18 cellular contexts compared by ENCODE assay signal in genomic region chr5:140133514-140134167, GRCh38. TPM values are rescaled to one million over a fixed set of nuclear protein-coding genes. Genes with fewer than 3 reads are reported as not detected.
A peak's percentile ranks its signal among the peaks of the same experiment; 100 is the strongest.
DNase-seq lines count a peak whose midpoint lies in the region; ATAC-seq and TF ChIP-seq lines count a peak whose summit lies in the region.
"Had no signal": no experiment of that assay in that cellular context is flagged by ENCODE, and none has a peak within 500 bp of the region (broad histone marks: within the 10 kb centered on the region; RNA-seq: fewer than 3 reads in every experiment).

No MANE protein-coding gene starts in this region.

- WGBS in psoas muscle, 3 donors: 79 to 93% (median 82%) methylated on average over 4 of the region's 4 CpGs

- H3K27ac Mint-ChIP-seq in natural killer cell (peak overlapping the region in 1 of 2 donors; percentile 6), immature natural killer cell (peak overlapping the region; percentile 14 to 80 (median 55))
- H3K27ac Mint-ChIP-seq in natural killer cell treated with Interleukin-12 subunit alpha and Interleukin-12 subunit beta and Interleukin-15 and Interleukin-18, amount 100 ng/mL, for 72 hours: peak overlapping the region in 1 of 2 donors; percentile 11
- H3K27ac Mint-ChIP-seq: CD4-positive, CD25-positive, alpha-beta regulatory T cell; IgD-negative memory B cell had no signal

- no peaks in the 10 kb centered on the region for H3K36me3 Mint-ChIP-seq in natural killer cell
- H3K36me3 Mint-ChIP-seq in natural killer cell treated with Interleukin-12 subunit alpha and Interleukin-12 subunit beta and Interleukin-15 and Interleukin-18, amount 100 ng/mL, for 72 hours: no peaks in the 10 kb centered on the region
- no peaks in the 10 kb centered on the region for H3K36me3 Mint-ChIP-seq in immature natural killer cell

- no peak overlapping the region for H3K27ac ChIP-seq in psoas muscle
- H3K27ac ChIP-seq: SK-N-MC had no signal

- TF ChIP-seq CTCF in natural killer cell (IDR thresholded peaks at IDR 0.05) (no peak), psoas muscle (IDR thresholded peaks at IDR 0.05) (no peak)

- H3K9me3 Mint-ChIP-seq in natural killer cell (no peaks in the 10 kb centered on the region), immature natural killer cell (no peaks in the 10 kb centered on the region)
- no peaks in the 10 kb centered on the region for H3K9me3 Mint-ChIP-seq in natural killer cell treated with Interleukin-12 subunit alpha and Interleukin-12 subunit beta and Interleukin-15 and Interleukin-18, amount 100 ng/mL, for 72 hours
- H3K9me3 Mint-ChIP-seq: CD4-positive, CD25-positive, alpha-beta regulatory T cell; IgD-negative memory B cell had no signal

- H3K27me3 ChIP-seq in psoas muscle (ENCODE audit: insufficient read depth in 3 of 3, low read length in 2 of 3): no peaks in the 10 kb centered on the region

- H3K4me1 ChIP-seq in psoas muscle: peaks cover 21% of the 10 kb centered on the region

- no peaks in the 10 kb centered on the region for H3K9me3 ChIP-seq in psoas muscle

- peak overlapping the region; percentile 66 for H3K4me3 Mint-ChIP-seq in natural killer cell
- H3K4me3 Mint-ChIP-seq in natural killer cell treated with Interleukin-12 subunit alpha and Interleukin-12 subunit beta and Interleukin-15 and Interleukin-18, amount 100 ng/mL, for 72 hours: no peak overlapping the region
- peak overlapping the region; percentile 16 to 67 (median 56) for H3K4me3 Mint-ChIP-seq in immature natural killer cell
- H3K4me3 Mint-ChIP-seq: CD4-positive, CD25-positive, alpha-beta regulatory T cell; IgD-negative memory B cell had no signal

- DNase-seq in natural killer cell (no peak), MV-4-11 (lab: John Stamatoyannopoulos, UW) (peak; percentile 78), immature natural killer cell (no peak), RKO (ENCODE audit: low spot score) (no peak), psoas muscle (no peak)
- DNase-seq in natural killer cell treated with Interleukin-12 subunit alpha and Interleukin-12 subunit beta and Interleukin-15 and Interleukin-18, amount 100 ng/mL, for 72 hours (ENCODE audit: low spot score): no peak
- DNase-seq: ACHN; CD4-positive, CD25-positive, alpha-beta regulatory T cell; COR-L47; DMS 273 treated with DMSO at 0.1 percent for 48 hours; HCEC 1CT; Kasumi-1; MM.1S; NCI-H1694 treated with DMSO at 0.1 percent for 48 hours; SHP77 had no signal

- H3K27me3 Mint-ChIP-seq in natural killer cell (ENCODE audit: low read depth in 2 of 2): no peaks in the 10 kb centered on the region
- no peaks in the 10 kb centered on the region for H3K27me3 Mint-ChIP-seq in natural killer cell treated with Interleukin-12 subunit alpha and Interleukin-12 subunit beta and Interleukin-15 and Interleukin-18, amount 100 ng/mL, for 72 hours
- H3K27me3 Mint-ChIP-seq in immature natural killer cell (ENCODE audit: low read depth in 3 of 3): peaks cover 0 to 1% (median 0%) of the 10 kb centered on the region in 3 donors
- H3K27me3 Mint-ChIP-seq: CD4-positive, CD25-positive, alpha-beta regulatory T cell; IgD-negative memory B cell had no signal

- ATAC-seq in natural killer cell (peak; percentile 68 to 83 (median 78)), HG02938 (IDR thresholded peaks at IDR 0.05; ENCODE audit: unreplicated experiment) (no peak), psoas muscle (no peak)
- ATAC-seq in natural killer cell treated with Interleukin-12 subunit alpha and Interleukin-12 subunit beta and Interleukin-15 and Interleukin-18, amount 100 ng/mL, for 72 hours: no peak

- H3K4me3 ChIP-seq in psoas muscle: no peak overlapping the region
- H3K4me3 ChIP-seq: SK-N-MC had no signal

- H3K36me3 ChIP-seq in psoas muscle (ENCODE audit: insufficient read depth in 1 of 2, low read depth in 1 of 2): no peaks in the 10 kb centered on the region

- H3K4me1 Mint-ChIP-seq in natural killer cell (peaks cover 37% of the 10 kb centered on the region in 2 donors), immature natural killer cell (peaks cover 49 to 51% of the 10 kb centered on the region in 2 donors)
- H3K4me1 Mint-ChIP-seq in natural killer cell treated with Interleukin-12 subunit alpha and Interleukin-12 subunit beta and Interleukin-15 and Interleukin-18, amount 100 ng/mL, for 72 hours (ENCODE audit: low read depth in 2 of 2): peaks cover 26 to 37% of the 10 kb centered on the region in 2 donors

- intact Hi-C loops in natural killer cell (cut with micrococcal nuclease): no loop called here
- intact Hi-C loops in psoas muscle (cut with DNase I): no loop called here

RNA-seq across cellular contexts. Expression of gene IGIP, which starts 7.9 kb away (rescaled TPM):
- total RNA-seq in natural killer cell (1 to 10 TPM; 2.2 to 4.0 (median 4.0) TPM), psoas muscle (10 to 100 TPM in 2 of 4 donors, 1 to 10 TPM in 2; 5.1 to 11.6 (median 9.3) TPM)
- total RNA-seq in natural killer cell treated with Interleukin-12 subunit alpha and Interleukin-12 subunit beta and Interleukin-15 and Interleukin-18, amount 100 ng/mL, for 72 hours: 1 to 10 TPM; 2.6 to 3.1 TPM
- polyA plus RNA-seq in immature natural killer cell (under 1 TPM in 1 of 3 donors, not detected in 2; 0.35 TPM), psoas muscle (1 to 10 TPM; 3.5 to 6.8 (median 3.6) TPM)

RNA-seq across cellular contexts. Expression of gene PURA, which starts 19.7 kb away (rescaled TPM):
- total RNA-seq in natural killer cell: 10 to 100 TPM in 1 of 3 donors, 1 to 10 TPM in 2; 8.1 to 12.0 (median 9.8) TPM
- 10 to 100 TPM; 11.1 to 14.0 TPM for total RNA-seq in natural killer cell treated with Interleukin-12 subunit alpha and Interleukin-12 subunit beta and Interleukin-15 and Interleukin-18, amount 100 ng/mL, for 72 hours
- polyA plus RNA-seq in immature natural killer cell: 1 to 10 TPM; 2.0 to 3.7 (median 3.4) TPM
- total RNA-seq in psoas muscle: 10 to 100 TPM; 11.8 to 20.4 (median 19.3) TPM
- polyA plus RNA-seq in psoas muscle: 1 to 10 TPM; 3.2 to 8.8 (median 3.4) TPM

RNA-seq across cellular contexts. Expression of gene CYSTM1, which starts 41.3 kb away (rescaled TPM):
- total RNA-seq in natural killer cell (1 to 10 TPM; 3.9 to 4.9 (median 4.2) TPM), psoas muscle (100 to 1,000 TPM; 193 to 408 (median 285) TPM)
- 10 to 100 TPM; 11.7 to 14.8 TPM for total RNA-seq in natural killer cell treated with Interleukin-12 subunit alpha and Interleukin-12 subunit beta and Interleukin-15 and Interleukin-18, amount 100 ng/mL, for 72 hours
- polyA plus RNA-seq in immature natural killer cell (10 to 100 TPM in 1 of 3 donors, 1 to 10 TPM in 2; 3.9 to 11.0 (median 7.1) TPM), psoas muscle (100 to 1,000 TPM; 217 to 601 (median 297) TPM)

Comparison
In these comparisons a context has a peak if more than half of its experiments do, and no peak if none do; other contexts are left out.
1. ATAC-seq: peak in natural killer cell (3 of 3); none in natural killer cell treated with Interleukin-12 subunit alpha and Interleukin-12 subunit beta and Interleukin-15 and Interleukin-18, amount 100 ng/mL, for 72 hours (0 of 2), HG02938 (single experiment) and psoas muscle (0 of 4).
2. RNA of gene CYSTM1, which starts 41.3 kb away (total RNA-seq): 193 to 408 TPM in psoas muscle; 11.7 to 14.8 TPM in natural killer cell treated with Interleukin-12 subunit alpha and Interleukin-12 subunit beta and Interleukin-15 and Interleukin-18, amount 100 ng/mL, for 72 hours and 3.9 to 4.9 TPM in natural killer cell; every median in the first group is over 10 times any median in the second.